ENCODE assay signal across 39 cellular contexts in the genomic region with DNA sequence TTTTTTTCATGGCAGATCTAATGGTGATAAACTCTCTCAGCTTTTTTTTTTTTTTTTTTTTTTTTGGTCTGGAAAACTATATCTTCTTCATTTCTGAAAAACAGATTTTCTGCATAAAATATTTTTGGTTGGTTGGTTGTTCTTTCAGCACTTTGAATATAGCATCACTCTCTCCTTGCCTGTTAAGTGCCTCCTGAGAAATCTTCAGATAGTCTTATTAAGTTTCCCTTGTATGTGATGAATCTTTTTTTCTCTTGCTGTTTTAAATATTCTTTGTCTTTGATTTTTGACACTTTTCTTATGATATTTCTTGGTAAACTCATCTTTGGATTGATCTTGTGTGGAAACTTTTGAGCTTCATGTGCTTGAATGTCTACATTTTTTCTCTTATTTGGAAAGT. TPM values are rescaled to one million over a fixed set of nuclear protein-coding genes. Genes with fewer than 3 reads are reported as not detected.
"Had no signal": no experiment of that assay in that cellular context is flagged by ENCODE, and none has a peak within 500 bp of the region (broad histone marks: within the 10 kb centered on the region; RNA-seq: fewer than 3 reads in every experiment).

No MANE protein-coding gene starts in this region.

- H3K4me3 ChIP-seq: MG63 had no signal

- DNase-seq: Karpas-422, Kasumi-1, MG63, MM.1S, MV-4-11, NCI-H1048, NCI-H1092, NCI-H1092 treated with DMSO at 0.1 percent for 48 hours, NCI-H1105, NCI-H1105 treated with DMSO at 0.1 percent for 48 hours, NCI-H1417, NCI-H1417 treated with DMSO at 0.1 percent for 48 hours, NCI-H1436, NCI-H1436 treated with DMSO at 0.1 percent for 48 hours, NCI-H146, NCI-H1694, NCI-H1694 treated with DMSO at 0.1 percent for 48 hours, NCI-H187, NCI-H187 treated with DMSO at 0.1 percent for 48 hours, NCI-H1930, NCI-H2029, NCI-H2029 treated with DMSO at 0.1 percent for 48 hours, NCI-H2081, NCI-H2081 treated with DMSO at 0.1 percent for 48 hours, NCI-H2107, NCI-H2171, NCI-H2171 treated with DMSO at 0.1 percent for 48 hours, NCI-H2227 treated with DMSO at 0.1 percent for 48 hours, NCI-H226, NCI-H345, NCI-H446, NCI-H446 treated with DMSO at 0.1 percent for 48 hours, NCI-H510A, NCI-H510A treated with DMSO at 0.1 percent for 48 hours, NCI-H524 had no signal

- H3K36me3 ChIP-seq: MG63 had no signal

- H3K27me3 ChIP-seq: MG63 had no signal

RNA-seq across cellular contexts. Expression of a gene that starts 44.2 kb away (rescaled TPM):
- total RNA-seq: LHCN-M2, M059J, MCF 10A, NCI-H460 had no signal
